8 cellular contexts compared by ENCODE assay signal in genomic region chr9:91191443-91192378, GRCh38.
DNase-seq lines count a peak whose midpoint lies in the region; ATAC-seq and TF ChIP-seq lines count a peak whose summit lies in the region.

No MANE protein-coding gene starts in this region.

- peak overlapping the region; percentile 71 for H3K27ac ChIP-seq in IMR-90 (ENCODE audit: insufficient read depth, low read length)
- H3K27ac ChIP-seq in dorsolateral prefrontal cortex = peak overlapping the region in 45 of 59 donors; percentile 42 to 98 (median 92)

- peak overlapping the region; percentile 100 for H3K27ac Mint-ChIP-seq in stimulated activated effector memory CD8-positive, alpha-beta T cell treated with anti-CD3 and anti-CD28 coated beads, Interleukin-12 subunit alpha, Interleukin-12 subunit beta, amount 100 ng/mL, for 72 hours

- H2BK15ac ChIP-seq in IMR-90 (ENCODE audit: low read depth, low read length) = peak overlapping the region; percentile 95

- H2AK5ac ChIP-seq in IMR-90 (ENCODE audit: low read depth, low read length) = peak overlapping the region; percentile 99

- no peaks in the 10 kb centered on the region for H4K20me1 ChIP-seq in IMR-90 (ENCODE audit: insufficient read depth, low read length)

- H3K4me2 ChIP-seq in IMR-90 (ENCODE audit: low read depth, low read length) = no peak overlapping the region

- peak overlapping the region; percentile 96 for H3K18ac ChIP-seq in IMR-90 (ENCODE audit: low read depth, low read length)

- H3K79me1 ChIP-seq in IMR-90 (ENCODE audit: low read depth in 1 of 2, low read length in 2 of 2) = peaks cover 14 to 55% of the 10 kb centered on the region in 2 experiments; a peak in 3 of 4 replicates

- BruUV-seq in IMR-90 (replicated peaks; lab: Mats Ljungman, UMichigan) = no TSS peak

- H3K9me3 Mint-ChIP-seq in stimulated activated effector memory CD8-positive, alpha-beta T cell treated with anti-CD3 and anti-CD28 coated beads, Interleukin-12 subunit alpha, Interleukin-12 subunit beta, amount 100 ng/mL, for 72 hours = peaks cover 6% of the 10 kb centered on the region

- peak overlapping the region; percentile 80 to 98 for H4K8ac ChIP-seq in IMR-90 (ENCODE audit: low read depth in 2 of 2, low read length in 2 of 2)

- TF ChIP-seq POLR2A in IMR-90 (IDR thresholded peaks at IDR 0.05; ENCODE audit: low read depth, low read length) = peak; percentile 23; the same call in 1 of the 2 replicates

- H3K14ac ChIP-seq in IMR-90 (replicated peaks; ENCODE audit: low read depth, low read length) = peak overlapping the region; percentile 99

- no peaks in the 10 kb centered on the region for H3K36me3 ChIP-seq in IMR-90 (ENCODE audit: control insufficient read depth, insufficient read depth, low read length)

- H3K27me3 ChIP-seq in IMR-90 (ENCODE audit: control insufficient read depth, insufficient read depth, low read length) (no peaks in the 10 kb centered on the region), dorsolateral prefrontal cortex (no peaks in the 10 kb centered on the region)

- CTCF ChIA-PET in IMR-90 (lab: Yijun Ruan, JAX) = interaction anchor here (0.7 kb wide), 1 partner anchor 31 kb away, joined by 3 read pairs; no protein-coding TSS in a partner anchor

- H2AFZ ChIP-seq in IMR-90 (replicated peaks; ENCODE audit: low read length, poor library complexity) = peak overlapping the region; percentile 58

- H3K36me3 Mint-ChIP-seq in stimulated activated effector memory CD8-positive, alpha-beta T cell treated with anti-CD3 and anti-CD28 coated beads, Interleukin-12 subunit alpha, Interleukin-12 subunit beta, amount 100 ng/mL, for 72 hours = peaks cover 27% of the 10 kb centered on the region

- no peak overlapping the region for H3K4me3 ChIP-seq in IMR-90 (ENCODE audit: insufficient read depth, low read depth, low read length)
- peak overlapping the region in 2 of 59 donors; percentile 66 to 73 for H3K4me3 ChIP-seq in dorsolateral prefrontal cortex

- H3K4me1 Mint-ChIP-seq in stimulated activated effector memory CD8-positive, alpha-beta T cell treated with anti-CD3 and anti-CD28 coated beads, Interleukin-12 subunit alpha, Interleukin-12 subunit beta, amount 100 ng/mL, for 72 hours = peaks cover 80% of the 10 kb centered on the region

- in situ Hi-C loops in IMR-90 (cut with MboI; ENCODE audit: low sequenced_read_pairs) (loop anchor here (5.0 kb wide), 1 partner anchor 64 kb away; no protein-coding TSS in a partner anchor), GM13977 (cut with MboI; ENCODE audit: low pct_unique_long_range_greater_than_20kb, low sequenced_read_pairs, unreplicated experiment) (no loop called here)

- peak overlapping the region; percentile 95 for H4K5ac ChIP-seq in IMR-90 (ENCODE audit: low read depth, low read length)

- H3K4me3 Mint-ChIP-seq in stimulated activated effector memory CD8-positive, alpha-beta T cell treated with anti-CD3 and anti-CD28 coated beads, Interleukin-12 subunit alpha, Interleukin-12 subunit beta, amount 100 ng/mL, for 72 hours = peak overlapping the region; percentile 77

- peak overlapping the region; percentile 95 for H3K4ac ChIP-seq in IMR-90 (ENCODE audit: low read depth, low read length)

- POLR2A ChIA-PET in IMR-90 (lab: Charles Lee; ENCODE audit: unreplicated experiment) = no interaction called here

- TF ChIP-seq CTCF in IMR-90 (conservative IDR thresholded peaks at IDR 0.05; ENCODE audit: low read depth, low read length) (no peak), dorsolateral prefrontal cortex (IDR thresholded peaks at IDR 0.05 in 54 of 56, conservative IDR thresholded peaks at IDR 0.05 in 2 of 56; ENCODE audit: low read depth in 1 of 56, partially characterized antibody in 56 of 56) (no peak), GM13977 (IDR thresholded peaks at IDR 0.05; ENCODE audit: extremely low read depth, insufficient read depth, missing control alignments) (no peak)

- DNase-seq in DMS 273 (lab: John Stamatoyannopoulos, UW; ENCODE audit: unreplicated experiment) = peak; percentile 13
- no peak for DNase-seq in DMS 273 treated with DMSO at 0.1 percent for 48 hours (lab: John Stamatoyannopoulos, UW)
- DNase-seq in IMR-90 = no peak
- peak in 2 of 10 donors; percentile 21 to 39 for DNase-seq in dorsolateral prefrontal cortex
- DNase-seq in stimulated activated effector memory CD8-positive, alpha-beta T cell treated with anti-CD3 and anti-CD28 coated beads, Interleukin-12 subunit alpha, Interleukin-12 subunit beta, amount 100 ng/mL, for 72 hours (ENCODE audit: low spot score in 2 of 2) = peak in 1 of 2 donors; percentile 62
- no peak for DNase-seq in Kasumi-1 (lab: John Stamatoyannopoulos, UW)
- DNase-seq in activated effector memory CD4-positive, alpha-beta T cell treated with anti-CD3 and anti-CD28 coated beads, Interleukin-2, amount 50 U/mL, for 16 hours = no peak
- no peak for DNase-seq in GM13977 (ENCODE audit: low spot score)

- dilution Hi-C loops in IMR-90 (cut with HindIII; ENCODE audit: low sequenced_read_pairs, unreplicated experiment) = no loop called here

- no peak for TF ChIP-seq RAD21 in IMR-90 (IDR thresholded peaks at IDR 0.05; ENCODE audit: low read length)

- peak overlapping the region; percentile 1; the same call in 1 of the 2 replicates for H3K9ac ChIP-seq in IMR-90 (ENCODE audit: low read depth, low read length)

- peak overlapping the region; percentile 64 for H3K23ac ChIP-seq in IMR-90 (ENCODE audit: low read depth, low read length)

- H3K56ac ChIP-seq in IMR-90 (ENCODE audit: extremely low read depth, insufficient read depth, low read length) = peak overlapping the region; percentile 78

- H3K4me1 ChIP-seq in IMR-90 (ENCODE audit: control insufficient read depth, insufficient read depth, low read length) = peaks cover 43% of the 10 kb centered on the region

- peak overlapping the region; percentile 21 for H2AK9ac ChIP-seq in IMR-90 (replicated peaks; ENCODE audit: low read depth, low read length, poor library complexity)

- H3K9me3 ChIP-seq in IMR-90 (ENCODE audit: control insufficient read depth, insufficient read depth, low read length) = 0 out of 2 replicates have a peak, but pooled peaks cover 2% of the 10 kb centered on the region

- H3K9me1 ChIP-seq in IMR-90 (ENCODE audit: insufficient read depth, low read length) = peaks cover 32% of the 10 kb centered on the region

- intact Hi-C loops in IMR-90 (cut with micrococcal nuclease) (loop anchor here (2.0 to 5.0 kb wide), 4 partner anchors 59 to 277 kb away; no protein-coding TSS in a partner anchor), dorsolateral prefrontal cortex (cut with DNase I) (loop anchor here in 1 of 2 donors (5.0 kb wide), 2 partner anchors 154 to 231 kb away; partner anchors contain the start of gene NFIL3)

- ATAC-seq in IMR-90 (ENCODE audit: low read depth) = no peak
- no peak for ATAC-seq in stimulated activated effector memory CD8-positive, alpha-beta T cell treated with anti-CD3 and anti-CD28 coated beads, Interleukin-12 subunit alpha, Interleukin-12 subunit beta, amount 100 ng/mL, for 72 hours

- WGBS in IMR-90 (ENCODE audit: extremely low coverage in 2 of 2, insufficient read length in 1 of 2), 2 experiments = 100% methylated on average over 7 of the region's 18 CpGs; no CpG with 5 or more reads in 1 of the 2 experiments

- peak overlapping the region; percentile 97 for H4K91ac ChIP-seq in IMR-90 (ENCODE audit: insufficient read depth, low read depth, low read length)

- peak overlapping the region; percentile 97 for H2BK120ac ChIP-seq in IMR-90 (ENCODE audit: low read depth, low read length)

- H2BK5ac ChIP-seq in IMR-90 (ENCODE audit: low read depth, low read length, poor library complexity, severe bottlenecking) = peak overlapping the region; percentile 97

- H2BK20ac ChIP-seq in IMR-90 (ENCODE audit: low read depth, low read length) = peak overlapping the region; percentile 98

TF ChIP-seq in IMR-90, 13 proteins besides CTCF, POLR2A, EP300 and RAD21:
- TF ChIP-seq MXI1 (IDR thresholded peaks at IDR 0.05; ENCODE audit: borderline replicate concordance, low read depth, low read length) (no peak), FOS (IDR thresholded peaks at IDR 0.05; ENCODE audit: low read depth, low read length) (no peak), USF2 (IDR thresholded peaks at IDR 0.05; ENCODE audit: low read depth, low read length) (no peak), BHLHE40 (IDR thresholded peaks at IDR 0.05; ENCODE audit: low read depth, low read length) (no peak), ELK1 (IDR thresholded peaks at IDR 0.05; ENCODE audit: borderline replicate concordance, low read depth, low read length) (no peak), RFX5 (IDR thresholded peaks at IDR 0.05; ENCODE audit: low read depth, low read length) (no peak), CHD1 (IDR thresholded peaks at IDR 0.05; ENCODE audit: low read depth, low read length) (no peak), MAZ (IDR thresholded peaks at IDR 0.05; ENCODE audit: borderline replicate concordance, low read depth, low read length) (no peak)
